ENCODE assay signal across 29 cellular contexts in genomic region chr15:84151205-84151931, GRCh38.
DNase-seq lines count a peak whose midpoint lies in the region; ATAC-seq and TF ChIP-seq lines count a peak whose summit lies in the region.
"Had no signal": no experiment of that assay in that cellular context is flagged by ENCODE, and none has a peak within 500 bp of the region (broad histone marks: within the 10 kb centered on the region; RNA-seq: fewer than 3 reads in every experiment).

No MANE protein-coding gene starts in this region.

- no peak overlapping the region for H2BK120ac ChIP-seq in mesenchymal stem cell (ENCODE audit: low read depth, low read length)

- H3K79me1 ChIP-seq in mesenchymal stem cell (replicated peaks; ENCODE audit: low read length, poor library complexity, severe bottlenecking) = no peaks in the 10 kb centered on the region

- TF ChIP-seq CTCF in MM.1S (IDR thresholded peaks at IDR 0.05; ENCODE audit: low read length) = no peak

- H3K4me1 Mint-ChIP-seq in activated naive CD4-positive, alpha-beta T cell treated with anti-CD3 and anti-CD28 coated beads for 36 hours (ENCODE audit: low read depth) = no peaks in the 10 kb centered on the region
- H3K4me1 Mint-ChIP-seq: activated CD4-positive, alpha-beta T cell treated with anti-CD3 and anti-CD28 coated beads, Interleukin-2, amount 10 ng/mL, durations not matched to agents 24 days and 14 days; activated CD8-positive, alpha-beta memory T cell treated with anti-CD3 and anti-CD28 coated beads, Interleukin-2, amount 10 ng/mL, durations not matched to agents 7 days and 5 days; activated naive CD8-positive, alpha-beta T cell treated with anti-CD3 and anti-CD28 coated beads for 36 hours had no signal

- no peak overlapping the region for H3K4ac ChIP-seq in mesenchymal stem cell (ENCODE audit: low read depth in 1 of 2, low read length in 2 of 2)

- H3K18ac ChIP-seq in mesenchymal stem cell (ENCODE audit: low read depth in 1 of 2, low read length in 2 of 2) = no peak overlapping the region

- H3K9ac ChIP-seq in mesenchymal stem cell (ENCODE audit: low read length) (no peak overlapping the region), MM.1S (ENCODE audit: low read length) (no peak overlapping the region)
- H3K9ac ChIP-seq: GM23248 had no signal

- peaks cover 6% of the 10 kb centered on the region for H3K4me1 ChIP-seq in mesenchymal stem cell (ENCODE audit: control insufficient read depth, insufficient read depth, low read depth, low read length)
- H3K4me1 ChIP-seq in MM.1S (ENCODE audit: low read length) = no peaks in the 10 kb centered on the region
- H3K4me1 ChIP-seq: Caco-2, colonic mucosa, left lung, prostate gland, testis had no signal

- H4K91ac ChIP-seq in mesenchymal stem cell (ENCODE audit: low read length) = no peak overlapping the region

- ATAC-seq in GM21619 (IDR thresholded peaks at IDR 0.05; ENCODE audit: unreplicated experiment) = no peak
- ATAC-seq: activated CD8-positive, alpha-beta memory T cell treated with anti-CD3 and anti-CD28 coated beads, Interleukin-2, amount 10 ng/mL, durations not matched to agents 7 days and 5 days; left lung had no signal

- 55% methylated on average over 11 of the region's 11 CpGs for WGBS in mesenchymal stem cell

- H3K14ac ChIP-seq in mesenchymal stem cell (ENCODE audit: low read length in 2 of 2) = no peak overlapping the region

- H2BK15ac ChIP-seq in mesenchymal stem cell (ENCODE audit: low read depth, poor library complexity, severe bottlenecking) = no peak overlapping the region

- H2AFZ ChIP-seq in mesenchymal stem cell (ENCODE audit: low read depth, low read length) = no peak overlapping the region
- H2AFZ ChIP-seq in MM.1S (ENCODE audit: low read length) = no peak overlapping the region
- H2AFZ ChIP-seq: GM23248 had no signal

- H2BK12ac ChIP-seq in mesenchymal stem cell (ENCODE audit: low read length in 2 of 2) = no peak overlapping the region

- no peaks in the 10 kb centered on the region for H3K9me3 Mint-ChIP-seq in activated naive CD4-positive, alpha-beta T cell treated with anti-CD3 and anti-CD28 coated beads for 36 hours
- H3K9me3 Mint-ChIP-seq: activated CD4-positive, alpha-beta T cell treated with anti-CD3 and anti-CD28 coated beads, Interleukin-2, amount 10 ng/mL, durations not matched to agents 24 days and 14 days; activated naive CD8-positive, alpha-beta T cell treated with anti-CD3 and anti-CD28 coated beads for 36 hours; activated T-helper 1 cell treated with anti-CD3 and anti-CD28 coated beads, Interleukin-12 subunit alpha, Interleukin-12 subunit beta, Interleukin-2, Interleukin-4 antibody, amounts not matched to agents 30 ng/mL and 10 ng/mL and 1 ng/mL, durations not matched to agents 14 hours and 24 hours and 36 hours; neural crest cell; stimulated activated naive B cell treated with anti-CD40 and anti-IgM and Interleukin-4, amounts not matched to agents 10 μg/mL and 1 μg/mL and 100 μg/mL, for 72 hours had no signal

- no peaks in the 10 kb centered on the region for H3K27me3 Mint-ChIP-seq in activated naive CD4-positive, alpha-beta T cell treated with anti-CD3 and anti-CD28 coated beads for 36 hours (ENCODE audit: low read depth)
- H3K27me3 Mint-ChIP-seq: activated naive CD8-positive, alpha-beta T cell treated with anti-CD3 and anti-CD28 coated beads for 36 hours had no signal

- H3K4me2 ChIP-seq in mesenchymal stem cell (ENCODE audit: low read length, poor library complexity, severe bottlenecking) (no peak overlapping the region), MM.1S (ENCODE audit: low read depth, low read length) (no peak overlapping the region)

- DNase-seq in NCI-H82 (lab: John Stamatoyannopoulos, UW) = peak; percentile 18
- DNase-seq in NCI-H82 treated with DMSO at 0.1 percent for 48 hours (lab: John Stamatoyannopoulos, UW; ENCODE audit: unreplicated experiment) = no peak
- peak; percentile 11 for DNase-seq in astrocyte of the hippocampus (ENCODE audit: low read depth, low spot score)
- DNase-seq in mesenchymal stem cell = peak; percentile 1
- DNase-seq in activated naive CD4-positive, alpha-beta T cell treated with anti-CD3 and anti-CD28 coated beads for 36 hours = no peak
- DNase-seq in MM.1S = no peak
- no peak for DNase-seq in GM03348 (ENCODE audit: low spot score)
- DNase-seq: activated CD4-positive, alpha-beta T cell treated with anti-CD3 and anti-CD28 coated beads, Interleukin-2, amount 10 ng/mL, durations not matched to agents 24 days and 14 days; activated CD8-positive, alpha-beta memory T cell treated with anti-CD3 and anti-CD28 coated beads, Interleukin-2, amount 10 ng/mL, durations not matched to agents 7 days and 5 days; activated naive CD8-positive, alpha-beta T cell treated with anti-CD3 and anti-CD28 coated beads for 36 hours; colonic mucosa; DMS79 treated with DMSO at 0.1 percent for 48 hours; GM23248; left lung; NCI-H1105; NCI-H2081 treated with DMSO at 0.1 percent for 48 hours; NCI-H510A; small intestine; stimulated activated CD4-positive, alpha-beta T cell treated with anti-CD3 and anti-CD28 coated beads, Interleukin-2, amount 100 ng/mL, for 24 hours; stimulated activated naive B cell treated with anti-CD40 and anti-IgM and Interleukin-4, amounts not matched to agents 10 μg/mL and 1 μg/mL and 100 μg/mL, for 72 hours; T-helper 2 cell; testis had no signal

- H3K4me3 ChIP-seq in mesenchymal stem cell (ENCODE audit: insufficient read depth in 1 of 2, low read depth in 1 of 2, low read length in 2 of 2) (no peak overlapping the region), MM.1S (ENCODE audit: low read length) (no peak overlapping the region)
- H3K4me3 ChIP-seq: colonic mucosa, GM23248, left lung, prostate gland, SK-N-MC, testis had no signal

- no peaks in the 10 kb centered on the region for H3F3A ChIP-seq in MM.1S (ENCODE audit: insufficient read depth, low read length)

- H3K36me3 ChIP-seq in mesenchymal stem cell (ENCODE audit: control insufficient read depth in 1 of 2, insufficient read depth in 2 of 2, low read depth in 1 of 2, low read length in 2 of 2) (no peaks in the 10 kb centered on the region), MM.1S (replicated peaks; ENCODE audit: insufficient read depth, low read length) (no peaks in the 10 kb centered on the region)
- H3K36me3 ChIP-seq: colonic mucosa, left lung, prostate gland had no signal

- H3K79me2 ChIP-seq in MM.1S (ENCODE audit: low read length) = no peaks in the 10 kb centered on the region

- no peak overlapping the region for H3K23ac ChIP-seq in mesenchymal stem cell (ENCODE audit: low read length in 2 of 2)

- H3K9me2 ChIP-seq in MM.1S (replicated peaks; ENCODE audit: insufficient read depth, low read length) = no peaks in the 10 kb centered on the region

- H3K36me3 Mint-ChIP-seq in activated naive CD4-positive, alpha-beta T cell treated with anti-CD3 and anti-CD28 coated beads for 36 hours (ENCODE audit: low read depth) = no peaks in the 10 kb centered on the region
- H3K36me3 Mint-ChIP-seq: activated CD8-positive, alpha-beta memory T cell treated with anti-CD3 and anti-CD28 coated beads, Interleukin-2, amount 10 ng/mL, durations not matched to agents 7 days and 5 days; activated naive CD8-positive, alpha-beta T cell treated with anti-CD3 and anti-CD28 coated beads for 36 hours; stimulated activated naive B cell treated with anti-CD40 and anti-IgM and Interleukin-4, amounts not matched to agents 10 μg/mL and 1 μg/mL and 100 μg/mL, for 72 hours had no signal

- H3K27me3 ChIP-seq in mesenchymal stem cell (ENCODE audit: control insufficient read depth in 1 of 2, insufficient read depth in 1 of 2, low read length in 2 of 2) (peaks cover 0 to 3% of the 10 kb centered on the region in 2 experiments), MM.1S (replicated peaks; ENCODE audit: insufficient read depth, low read length) (no peaks in the 10 kb centered on the region)
- H3K27me3 ChIP-seq: colonic mucosa, left lung, testis had no signal

- H2BK5ac ChIP-seq in mesenchymal stem cell (ENCODE audit: low read depth, low read length, poor library complexity, severe bottlenecking) = no peak overlapping the region

- no peak overlapping the region for H3K27ac Mint-ChIP-seq in activated naive CD4-positive, alpha-beta T cell treated with anti-CD3 and anti-CD28 coated beads for 36 hours
- H3K27ac Mint-ChIP-seq: activated CD4-positive, alpha-beta T cell treated with anti-CD3 and anti-CD28 coated beads, Interleukin-2, amount 10 ng/mL, durations not matched to agents 24 days and 14 days; activated CD8-positive, alpha-beta memory T cell treated with anti-CD3 and anti-CD28 coated beads, Interleukin-2, amount 10 ng/mL, durations not matched to agents 7 days and 5 days; activated naive CD8-positive, alpha-beta T cell treated with anti-CD3 and anti-CD28 coated beads for 36 hours; activated T-helper 1 cell treated with anti-CD3 and anti-CD28 coated beads, Interleukin-12 subunit alpha, Interleukin-12 subunit beta, Interleukin-2, Interleukin-4 antibody, amounts not matched to agents 30 ng/mL and 10 ng/mL and 1 ng/mL, durations not matched to agents 14 hours and 24 hours and 36 hours; stimulated activated naive B cell treated with anti-CD40 and anti-IgM and Interleukin-4, amounts not matched to agents 10 μg/mL and 1 μg/mL and 100 μg/mL, for 72 hours had no signal

- no peaks in the 10 kb centered on the region for H4K20me1 ChIP-seq in MM.1S (ENCODE audit: insufficient read depth, low read length)

- H3K4me3 Mint-ChIP-seq in activated naive CD4-positive, alpha-beta T cell treated with anti-CD3 and anti-CD28 coated beads for 36 hours = no peak overlapping the region
- H3K4me3 Mint-ChIP-seq: activated CD4-positive, alpha-beta T cell treated with anti-CD3 and anti-CD28 coated beads, Interleukin-2, amount 10 ng/mL, durations not matched to agents 24 days and 14 days; activated CD8-positive, alpha-beta memory T cell treated with anti-CD3 and anti-CD28 coated beads, Interleukin-2, amount 10 ng/mL, durations not matched to agents 7 days and 5 days; activated naive CD8-positive, alpha-beta T cell treated with anti-CD3 and anti-CD28 coated beads for 36 hours; activated T-helper 1 cell treated with anti-CD3 and anti-CD28 coated beads, Interleukin-12 subunit alpha, Interleukin-12 subunit beta, Interleukin-2, Interleukin-4 antibody, amounts not matched to agents 30 ng/mL and 10 ng/mL and 1 ng/mL, durations not matched to agents 14 hours and 24 hours and 36 hours; neural crest cell; stimulated activated naive B cell treated with anti-CD40 and anti-IgM and Interleukin-4, amounts not matched to agents 10 μg/mL and 1 μg/mL and 100 μg/mL, for 72 hours had no signal

- H4K8ac ChIP-seq in mesenchymal stem cell (ENCODE audit: low read length) = no peak overlapping the region

- intact Hi-C loops in activated naive CD4-positive, alpha-beta T cell treated with anti-CD3 and anti-CD28 coated beads for 36 hours (cut with micrococcal nuclease) = no loop called here

- H2AK5ac ChIP-seq in mesenchymal stem cell (ENCODE audit: low read length, severe bottlenecking) = no peak overlapping the region

- H3K27ac ChIP-seq in mesenchymal stem cell (ENCODE audit: low read length, poor library complexity, severe bottlenecking) (no peak overlapping the region), MM.1S (ENCODE audit: low read length) (no peak overlapping the region)
- H3K27ac ChIP-seq: 22Rv1, colonic mucosa, GM23248, left lung, prostate gland, SK-N-MC, testis had no signal

- H3K9me3 ChIP-seq in mesenchymal stem cell (ENCODE audit: control insufficient read depth, low read length) (no peaks in the 10 kb centered on the region), MM.1S (replicated peaks; ENCODE audit: insufficient read depth, low read length) (no peaks in the 10 kb centered on the region)
- H3K9me3 ChIP-seq: Caco-2, colonic mucosa, left lung, prostate gland, testis had no signal

- CTCF ChIA-PET in activated naive CD4-positive, alpha-beta T cell treated with anti-CD3 and anti-CD28 coated beads for 36 hours (lab: Charles Lee) = interaction anchor here (0.7 kb wide), 1 partner anchor 567 kb away, joined by 3 read pairs; no protein-coding TSS in a partner anchor

Comparison
In these comparisons a context has a peak if more than half of its experiments do, and no peak if none do; other contexts are left out.
1. DNase-seq: peak in NCI-H82 (single experiment), astrocyte of the hippocampus (single experiment) and mesenchymal stem cell (single experiment); none in NCI-H82 treated with DMSO at 0.1 percent for 48 hours (single experiment), activated naive CD4-positive, alpha-beta T cell treated with anti-CD3 and anti-CD28 coated beads for 36 hours (single experiment), MM.1S (single experiment) and GM03348 (single experiment).